ENCODE assay signal across 19 cellular contexts in genomic region chr19:52034051-52034728, GRCh38. TPM values are rescaled to one million over a fixed set of nuclear protein-coding genes. Genes with fewer than 3 reads are reported as not detected.
DNase-seq lines count a peak whose midpoint lies in the region; ATAC-seq, FAIRE-seq and TF ChIP-seq lines count a peak whose summit lies in the region.
"Had no signal": no experiment of that assay in that cellular context is flagged by ENCODE, and none has a peak within 500 bp of the region (broad histone marks: within the 10 kb centered on the region; RNA-seq: fewer than 3 reads in every experiment).

No MANE protein-coding gene starts in this region.

- no peaks in the 10 kb centered on the region for H3K4me1 Mint-ChIP-seq in progenitor cell of endocrine pancreas (ENCODE audit: low read depth)

- H3K4me3 Mint-ChIP-seq in progenitor cell of endocrine pancreas (ENCODE audit: low read depth): no peak overlapping the region

- intact Hi-C loops in PC-9 (cut with micrococcal nuclease; ENCODE audit: unreplicated experiment): no loop called here
- intact Hi-C loops in right cardiac atrium (cut with DNase I): no loop called here

- H2AFZ ChIP-seq in PC-9: no peak overlapping the region

- 0 out of 2 replicates have a peak, but pooled peaks have one; percentile 10 for TF ChIP-seq POLR2A in GM12891 (IDR thresholded peaks at IDR 0.05; ENCODE audit: low read depth, low read length)

- H3K9me3 ChIP-seq in PC-9 (ENCODE audit: insufficient read depth, low read depth) (peaks cover 94% of the 10 kb centered on the region), right cardiac atrium (ENCODE audit: control insufficient read depth, low read length) (peaks cover 21% of the 10 kb centered on the region)

- DNase-seq in GM12891 (ENCODE audit: insufficient read length, low spot score): no peak
- DNase-seq in PC-9: no peak
- DNase-seq in fibroblast of gingiva (ENCODE audit: low read depth): peak; percentile 4
- no peak for DNase-seq in progenitor cell of endocrine pancreas (ENCODE audit: low spot score, unreplicated experiment)
- no peak for DNase-seq in right cardiac atrium
- DNase-seq: activated CD4-positive, alpha-beta T cell treated with anti-CD3 and anti-CD28 coated beads for 1 hour; activated gamma-delta T cell treated with Interleukin-2 at 50 U/mL for 16 hours; EL; H7; heart right ventricle; MG63; NCI-H187; NCI-H524; small intestine; T-helper 9 cell; transverse colon had no signal

- H3K4me2 ChIP-seq in PC-9: no peak overlapping the region

- H3K4me3 ChIP-seq in PC-9: peak overlapping the region; percentile 18
- no peak overlapping the region for H3K4me3 ChIP-seq in right cardiac atrium (ENCODE audit: low read length)
- H3K4me3 ChIP-seq: heart right ventricle, MG63, SK-N-MC, transverse colon had no signal

- POLR2A ChIA-PET in PC-9 (lab: Charles Lee; ENCODE audit: unreplicated experiment): no interaction called here

- TF ChIP-seq CTCF in PC-9 (conservative IDR thresholded peaks at IDR 0.05) (no peak), progenitor cell of endocrine pancreas (IDR thresholded peaks at IDR 0.05; ENCODE audit: unreplicated experiment) (no peak)

- H3K36me3 ChIP-seq in PC-9 (ENCODE audit: low read depth): peaks cover 65% of the 10 kb centered on the region

- H3K4me1 ChIP-seq in PC-9 (replicated peaks; ENCODE audit: insufficient read depth) (peaks cover 4% of the 10 kb centered on the region; the same call in 1 of the 2 replicates), right cardiac atrium (ENCODE audit: control insufficient read depth, insufficient read depth, low read length) (no peaks in the 10 kb centered on the region)
- H3K4me1 ChIP-seq: transverse colon had no signal

- H3K27ac Mint-ChIP-seq in progenitor cell of endocrine pancreas: peak overlapping the region; percentile 89

- H3K27me3 ChIP-seq in PC-9 (ENCODE audit: insufficient read depth, low read depth) (no peaks in the 10 kb centered on the region), right cardiac atrium (ENCODE audit: control insufficient read depth, insufficient read depth) (no peaks in the 10 kb centered on the region)
- H3K27me3 ChIP-seq: heart right ventricle, MG63, transverse colon had no signal

- CTCF ChIA-PET in PC-9 (lab: Charles Lee): no interaction called here

- no peaks in the 10 kb centered on the region for H3K79me2 ChIP-seq in PC-9 (ENCODE audit: low read depth)

- peaks cover 17% of the 10 kb centered on the region for H3F3A ChIP-seq in PC-9 (ENCODE audit: insufficient read depth, low read depth)

- H3K9me2 ChIP-seq in PC-9 (ENCODE audit: insufficient read depth): no peaks in the 10 kb centered on the region

- no peaks in the 10 kb centered on the region for H3K27me3 Mint-ChIP-seq in progenitor cell of endocrine pancreas

- peaks cover 81% of the 10 kb centered on the region for H3K36me3 Mint-ChIP-seq in progenitor cell of endocrine pancreas (ENCODE audit: insufficient read depth)

- no peaks in the 10 kb centered on the region for H4K20me1 ChIP-seq in PC-9 (ENCODE audit: insufficient read depth)

- 98% methylated on average over 12 of the region's 12 CpGs for WGBS in right cardiac atrium

- no peak for FAIRE-seq in GM12891 (lab: Jason Lieb, UNC)
- FAIRE-seq: small intestine had no signal

- ATAC-seq in right cardiac atrium (no peak), HG03432 (IDR thresholded peaks at IDR 0.05; ENCODE audit: unreplicated experiment) (no peak), GM18858 (IDR thresholded peaks at IDR 0.05; ENCODE audit: unreplicated experiment) (no peak)
- ATAC-seq: heart right ventricle had no signal

- H3K27ac ChIP-seq in PC-9 (no peak overlapping the region), right cardiac atrium (ENCODE audit: low read length) (no peak overlapping the region)
- H3K27ac ChIP-seq: heart right ventricle, SK-N-MC, transverse colon had no signal

- peaks cover 67% of the 10 kb centered on the region for H3K9me3 Mint-ChIP-seq in progenitor cell of endocrine pancreas (ENCODE audit: low read depth)

- BruUV-seq in PC-9 (replicated peaks; lab: Mats Ljungman, UMichigan): no TSS peak

TF ChIP-seq in GM12891, 5 proteins besides CTCF, POLR2A, EP300 and RAD21:
- no peak for TF ChIP-seq SPI1 (IDR thresholded peaks at IDR 0.05; ENCODE audit: low read depth, low read length)

RNA-seq across cellular contexts. Expression of gene ZNF614, which starts 6.0 kb away (rescaled TPM):
- polyA plus RNA-seq in GM12891 (2012; ENCODE audit: low read depth, missing spikeins): 4.4 TPM
- total RNA-seq in PC-9 (2021) (8.6 and 9.9 TPM in 2 replicates), progenitor cell of endocrine pancreas (14.4 and 14.8 TPM in 2 replicates), right cardiac atrium (10 to 100 TPM in 1 of 4 donors, 1 to 10 TPM in 3; 7.5 to 10.5 (median 8.0) TPM)
- 4.0 TPM for polyA plus RNA-seq in right cardiac atrium

RNA-seq across cellular contexts. Expression of gene ZNF432, which starts 14.4 kb away (rescaled TPM):
- 3.6 TPM for polyA plus RNA-seq in GM12891 (2012; ENCODE audit: low read depth, missing spikeins)
- total RNA-seq in PC-9 (2021) (8.1 and 9.9 TPM in 2 replicates), progenitor cell of endocrine pancreas (27.2 and 33.6 TPM in 2 replicates), right cardiac atrium (10 to 100 TPM in 3 of 4 donors, 1 to 10 TPM in 1; 8.3 to 13.5 (median 12.5) TPM)
- polyA plus RNA-seq in right cardiac atrium: 6.2 TPM

RNA-seq across cellular contexts. Expression of gene ZNF615, which starts 26.2 kb away (rescaled TPM):
- polyA plus RNA-seq in GM12891 (2012; ENCODE audit: low read depth, missing spikeins): 1.9 TPM
- 5.3 and 8.5 TPM in 2 replicates for total RNA-seq in PC-9 (2021)
- 17.5 and 17.7 TPM in 2 replicates for total RNA-seq in progenitor cell of endocrine pancreas
- total RNA-seq in right cardiac atrium: 10 to 100 TPM; 13.0 to 15.6 (median 15.1) TPM
- 5.4 TPM for polyA plus RNA-seq in right cardiac atrium

RNA-seq across cellular contexts. Expression of gene ZNF350, which starts 47.5 kb away (rescaled TPM):
- polyA plus RNA-seq in GM12891 (2012; ENCODE audit: low read depth, missing spikeins): 8.2 TPM
- total RNA-seq in PC-9 (2021) (12.0 and 12.4 TPM in 2 replicates), progenitor cell of endocrine pancreas (14.2 and 14.3 TPM in 2 replicates), right cardiac atrium (10 to 100 TPM in 1 of 4 donors, 1 to 10 TPM in 3; 9.2 to 11.3 (median 9.8) TPM)
- 5.2 TPM for polyA plus RNA-seq in right cardiac atrium
